25 cellular contexts compared by ENCODE assay signal in the genomic region with DNA sequence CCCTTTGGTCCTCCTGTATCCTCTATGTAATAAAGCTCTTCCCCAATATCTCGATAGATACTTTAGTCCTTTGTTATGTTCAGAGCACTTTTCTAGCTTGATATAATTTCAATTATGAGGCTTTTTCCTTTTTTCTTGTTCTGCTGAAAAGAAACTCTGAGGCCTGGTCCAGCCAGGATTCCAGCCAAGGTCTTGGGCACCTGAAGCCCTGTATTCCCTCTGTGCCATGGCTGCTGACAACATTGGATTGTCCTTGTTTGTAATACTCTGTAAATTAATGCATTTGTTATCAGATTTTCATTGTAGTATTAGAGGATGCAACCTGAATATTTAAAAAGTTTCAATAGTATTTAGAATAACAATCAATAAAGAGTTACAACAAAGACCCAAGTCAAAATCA.
"Had no signal": no experiment of that assay in that cellular context is flagged by ENCODE, and none has a peak within 500 bp of the region (broad histone marks: within the 10 kb centered on the region; RNA-seq: fewer than 3 reads in every experiment).

No MANE protein-coding gene starts in this region.

- ATAC-seq: naive thymus-derived CD8-positive, alpha-beta T cell; natural killer cell treated with Interleukin-12 subunit alpha and Interleukin-12 subunit beta and Interleukin-15 and Interleukin-18, amount 100 ng/mL, for 72 hours; pancreas; right lobe of liver; stimulated activated effector memory CD8-positive, alpha-beta T cell treated with anti-CD3 and anti-CD28 coated beads, Interleukin-12 subunit alpha, Interleukin-12 subunit beta, amount 100 ng/mL, for 72 hours; stimulated activated naive B cell treated with anti-CD40 and anti-IgM and Interleukin-4, amounts not matched to agents 10 μg/mL and 1 μg/mL and 100 μg/mL, for 72 hours had no signal

- H3K36me3 ChIP-seq: neutrophil, pancreas, prostate gland, right atrium auricular region, right lobe of liver, sigmoid colon, stomach, thoracic aorta, thyroid gland, tibial nerve, upper lobe of left lung had no signal

- H3K27ac ChIP-seq: neutrophil, pancreas, prostate gland, right atrium auricular region, right lobe of liver, sigmoid colon, stomach, thoracic aorta, thyroid gland, tibial nerve, upper lobe of left lung had no signal

- H3K9me3 ChIP-seq: neutrophil, pancreas, prostate gland, right atrium auricular region, right lobe of liver, sigmoid colon, stomach, thoracic aorta, thyroid gland, tibial nerve, upper lobe of left lung had no signal

- H3K4me3 ChIP-seq: pancreas, prostate gland, right atrium auricular region, right lobe of liver, sigmoid colon, stomach, thoracic aorta, thyroid gland, tibial nerve, upper lobe of left lung had no signal

- DNase-seq: naive thymus-derived CD8-positive, alpha-beta T cell; nephron progenitor cell; nucleus accumbens; pancreas; retina; right lobe of liver; sigmoid colon; small intestine; stimulated activated CD4-positive, alpha-beta T cell treated with anti-CD3 and anti-CD28 coated beads, Interleukin-15, amount 100 ng/mL, for 24 hours; stimulated activated CD4-positive, alpha-beta T cell treated with anti-CD3 and anti-CD28 coated beads, Interleukin-2, amount 100 ng/mL, for 24 hours; stimulated activated CD4-positive, alpha-beta T cell treated with anti-CD3 and anti-CD28 coated beads, Interleukin-2, amount 100 ng/mL, for 48 hours; stimulated activated CD4-positive, alpha-beta T cell treated with anti-CD3 and anti-CD28 coated beads, Interleukin-4, amount 100 ng/mL, for 24 hours; stimulated activated naive B cell treated with anti-CD40 and anti-IgM and Interleukin-4, amounts not matched to agents 10 μg/mL and 1 μg/mL and 100 μg/mL, for 72 hours; stimulated activated naive CD4-positive, alpha-beta T cell treated with Interleukin-2 at 50 U/mL for 16 hours; stomach; thyroid gland; trophoblast cell; upper lobe of left lung had no signal

- H3K27me3 ChIP-seq: neutrophil, pancreas, right atrium auricular region, right lobe of liver, sigmoid colon, stomach, thyroid gland, tibial nerve, upper lobe of left lung had no signal

- H3K4me1 ChIP-seq: pancreas, prostate gland, right atrium auricular region, right lobe of liver, stomach, thyroid gland, upper lobe of left lung had no signal
